In the genomic region with DNA sequence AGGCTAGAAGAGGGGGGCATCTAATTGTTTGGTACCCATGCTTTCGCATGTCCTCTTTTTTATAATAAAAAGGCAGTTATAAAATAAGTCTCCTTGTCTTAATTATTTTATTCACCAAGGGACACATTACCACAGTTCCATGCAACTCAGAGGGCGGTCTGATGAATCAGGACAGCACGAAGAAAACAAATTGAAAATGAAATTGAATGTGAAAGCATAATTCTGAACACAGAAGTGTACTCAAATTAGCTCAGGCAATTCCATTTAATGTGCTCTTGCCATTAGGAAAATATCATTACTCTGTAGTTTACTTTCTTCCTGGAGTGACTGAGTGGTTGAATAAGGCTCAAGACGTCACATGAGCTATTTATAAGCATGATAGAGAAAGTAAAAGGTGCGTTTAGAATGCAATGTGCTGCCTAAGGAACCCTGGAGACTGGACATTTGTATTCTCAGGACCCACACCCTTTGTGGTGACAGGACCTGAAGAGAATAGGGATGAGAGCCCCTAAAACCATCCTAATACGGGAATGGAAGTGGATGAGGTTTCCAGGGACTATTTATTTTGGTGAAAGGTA, we compare ENCODE assay signal across 22 cellular contexts. TPM values are rescaled to one million over a fixed set of nuclear protein-coding genes. Genes with fewer than 3 reads are reported as not detected.
A peak's percentile ranks its signal among the peaks of the same experiment; 100 is the strongest.
DNase-seq lines count a peak whose midpoint lies in the region; ATAC-seq, FAIRE-seq and TF ChIP-seq lines count a peak whose summit lies in the region.
"Had no signal": no experiment of that assay in that cellular context is flagged by ENCODE, and none has a peak within 500 bp of the region (broad histone marks: within the 10 kb centered on the region; RNA-seq: fewer than 3 reads in every experiment).

No MANE protein-coding gene starts in this region.

- no peaks in the 10 kb centered on the region for H3K27me3 Mint-ChIP-seq in mesothelial cell of epicardium (ENCODE audit: low read depth)
- H3K27me3 Mint-ChIP-seq: CD4-positive, CD25-positive, alpha-beta regulatory T cell; dendritic cell treated with granulocyte-macrophage colony-stimulating factor and Interleukin-4, amounts not matched to agents 40 ng/mL and 50 ng/mL, for 4 days had no signal

- H3K36me3 Mint-ChIP-seq in mesothelial cell of epicardium, result no peaks in the 10 kb centered on the region
- H3K36me3 Mint-ChIP-seq: activated naive CD8-positive, alpha-beta T cell; CD4-positive, CD25-positive, alpha-beta regulatory T cell had no signal

- no peaks in the 10 kb centered on the region for H3K27me3 ChIP-seq in bronchial epithelial cell (ENCODE audit: control insufficient read depth, insufficient read depth, low read length)
- H3K27me3 ChIP-seq: brain microvascular endothelial cell, neutrophil, suprapubic skin had no signal

- no peaks in the 10 kb centered on the region for H3K4me1 Mint-ChIP-seq in mesothelial cell of epicardium
- H3K4me1 Mint-ChIP-seq: CD4-positive, CD25-positive, alpha-beta regulatory T cell had no signal

- FAIRE-seq in bronchial epithelial cell (lab: Jason Lieb, UNC), result no peak

- no peak for DNase-seq in GM12864 (ENCODE audit: low read depth)
- peak; percentile 48 for DNase-seq in bronchial epithelial cell (ENCODE audit: low read depth)
- no peak for DNase-seq in NCI-H526 (lab: John Stamatoyannopoulos, UW)
- no peak for DNase-seq in NOMO-1 treated with DMSO at 0.1 percent for 48 hours (lab: John Stamatoyannopoulos, UW; ENCODE audit: unreplicated experiment)
- DNase-seq in mesothelial cell of epicardium (ENCODE audit: low spot score in 2 of 2, unreplicated experiment in 2 of 2), result no peak
- DNase-seq: activated CD4-positive, alpha-beta T cell treated with anti-CD3 and anti-CD28 coated beads, Interleukin-2, amount 50 U/mL, for 4 hours; activated T-cell treated with anti-CD3 and anti-CD28 coated beads, Interleukin-2, amount 50 U/mL, for 4 hours; brain microvascular endothelial cell; CD4-positive, CD25-positive, alpha-beta regulatory T cell; midbrain; NCI-H510A treated with DMSO at 0.1 percent for 48 hours; right cardiac atrium had no signal

- H3K9me3 Mint-ChIP-seq in mesothelial cell of epicardium, result peaks cover 5% of the 10 kb centered on the region
- H3K9me3 Mint-ChIP-seq: activated T-cell treated with anti-CD3 and anti-CD28 coated beads, Interleukin-2, amount 50 U/mL, for 4 hours; dendritic cell treated with granulocyte-macrophage colony-stimulating factor and Interleukin-4, amounts not matched to agents 40 ng/mL and 50 ng/mL, for 4 days had no signal

- peak; percentile 63 for ATAC-seq in GM21390 (IDR thresholded peaks at IDR 0.05; ENCODE audit: unreplicated experiment)
- ATAC-seq in HG03520 (IDR thresholded peaks at IDR 0.05; ENCODE audit: unreplicated experiment), result peak; percentile 57
- ATAC-seq in HG03571 (IDR thresholded peaks at IDR 0.05; ENCODE audit: unreplicated experiment), result no peak
- ATAC-seq: activated T-cell treated with anti-CD3 and anti-CD28 coated beads, Interleukin-2, amount 50 U/mL, for 4 hours; Panc1; right cardiac atrium had no signal

- H3K4me3 ChIP-seq in GM12864 (ENCODE audit: low read depth, low read length) (peak overlapping the region; percentile 38; the same call in 1 of the 2 replicates), bronchial epithelial cell (ENCODE audit: low read depth, low read length) (no peak overlapping the region)
- H3K4me3 ChIP-seq: suprapubic skin had no signal

- TF ChIP-seq CTCF in GM12864 (IDR thresholded peaks at IDR 0.05; ENCODE audit: low read depth, low read length, missing control alignments), result no peak
- TF ChIP-seq CTCF in bronchial epithelial cell (IDR thresholded peaks at IDR 0.05; ENCODE audit: insufficient read depth, low read length, severe bottlenecking), result no peak
- TF ChIP-seq CTCF in mesothelial cell of epicardium (IDR thresholded peaks at IDR 0.05; ENCODE audit: unreplicated experiment), result no peak

- no peaks in the 10 kb centered on the region for H3K36me3 ChIP-seq in bronchial epithelial cell (ENCODE audit: control insufficient read depth, insufficient read depth, low read length)
- H3K36me3 ChIP-seq: brain microvascular endothelial cell, neutrophil, suprapubic skin had no signal

- no peak overlapping the region for H3K27ac Mint-ChIP-seq in mesothelial cell of epicardium
- H3K27ac Mint-ChIP-seq: activated naive CD8-positive, alpha-beta T cell; CD4-positive, CD25-positive, alpha-beta regulatory T cell; dendritic cell treated with granulocyte-macrophage colony-stimulating factor and Interleukin-4, amounts not matched to agents 40 ng/mL and 50 ng/mL, for 4 days had no signal

- H3K4me3 Mint-ChIP-seq in mesothelial cell of epicardium, result no peak overlapping the region
- H3K4me3 Mint-ChIP-seq: activated naive CD8-positive, alpha-beta T cell; activated T-cell treated with anti-CD3 and anti-CD28 coated beads, Interleukin-2, amount 50 U/mL, for 4 hours; CD4-positive, CD25-positive, alpha-beta regulatory T cell; dendritic cell treated with granulocyte-macrophage colony-stimulating factor and Interleukin-4, amounts not matched to agents 40 ng/mL and 50 ng/mL, for 4 days had no signal

RNA-seq across cellular contexts. Expression of gene MTNR1B, which starts 59.6 kb away (rescaled TPM):
- not detected in 2 replicates for total RNA-seq in bronchial epithelial cell
- total RNA-seq in mesothelial cell of epicardium, result not detected in 3 replicates
- total RNA-seq: activated T-cell treated with anti-CD3 and anti-CD28 coated beads, Interleukin-2, amount 50 U/mL, for 4 hours; CD4-positive, CD25-positive, alpha-beta regulatory T cell; epithelial cell of proximal tubule; HT-29; right cardiac atrium; suprapubic skin had no signal
